ENCODE assay signal across 10 cellular contexts in the genomic region with DNA sequence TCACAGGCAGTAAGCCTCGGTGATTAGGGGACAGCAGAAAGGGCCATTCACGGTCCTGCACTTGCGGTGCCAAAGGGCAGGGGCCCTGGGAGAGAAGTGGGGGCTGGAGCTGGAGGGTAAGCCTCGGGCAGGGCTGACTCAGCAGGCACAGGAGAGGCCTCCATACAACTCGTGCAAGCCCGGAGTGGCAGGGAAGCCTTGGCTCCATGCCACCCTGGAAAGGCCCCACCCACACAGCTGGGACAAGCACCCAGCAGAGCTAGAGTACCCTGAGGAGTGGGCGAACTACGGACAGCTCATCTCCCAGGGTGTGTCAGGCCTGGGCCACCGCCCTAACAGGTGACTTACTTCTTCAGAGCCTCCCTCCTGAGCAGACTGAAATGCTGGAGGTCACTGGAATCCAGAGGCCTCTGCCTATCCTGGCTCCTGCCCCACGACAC. TPM values are rescaled to one million over a fixed set of nuclear protein-coding genes. Genes with fewer than 3 reads are reported as not detected.
DNase-seq lines count a peak whose midpoint lies in the region; ATAC-seq and TF ChIP-seq lines count a peak whose summit lies in the region.
"Had no signal": no experiment of that assay in that cellular context is flagged by ENCODE, and none has a peak within 500 bp of the region (broad histone marks: within the 10 kb centered on the region; RNA-seq: fewer than 3 reads in every experiment).

No MANE protein-coding gene starts in this region.

- no peak overlapping the region for H3K27ac Mint-ChIP-seq in activated CD4-positive, alpha-beta memory T cell treated with anti-CD3 and anti-CD28 coated beads for 36 hours
- H3K27ac Mint-ChIP-seq in activated CD4-positive, alpha-beta memory T cell treated with anti-CD3 and anti-CD28 coated beads, Interleukin-2, amount 10 ng/mL, durations not matched to agents 7 days and 5 days, result no peak overlapping the region
- H3K27ac Mint-ChIP-seq in progenitor cell of endocrine pancreas, result no peak overlapping the region
- H3K27ac Mint-ChIP-seq: activated CD8-positive, alpha-beta T cell treated with anti-CD3 and anti-CD28 coated beads for 36 hours; endodermal cell had no signal

- peaks cover 4% of the 10 kb centered on the region for H3K27me3 Mint-ChIP-seq in activated CD4-positive, alpha-beta memory T cell treated with anti-CD3 and anti-CD28 coated beads for 36 hours
- peaks cover 9% of the 10 kb centered on the region for H3K27me3 Mint-ChIP-seq in activated CD4-positive, alpha-beta memory T cell treated with anti-CD3 and anti-CD28 coated beads, Interleukin-2, amount 10 ng/mL, durations not matched to agents 7 days and 5 days
- H3K27me3 Mint-ChIP-seq in progenitor cell of endocrine pancreas, result peaks cover 33% of the 10 kb centered on the region

- H3K4me3 ChIP-seq in adrenal gland, result no peak overlapping the region
- no peak overlapping the region for H3K4me3 ChIP-seq in kidney epithelial cell (ENCODE audit: low read depth, low read length)
- no peak overlapping the region for H3K4me3 ChIP-seq in upper lobe of right lung

- peak overlapping the region in 1 of 5 donors; percentile 40 for H3K27ac ChIP-seq in adrenal gland
- H3K27ac ChIP-seq in upper lobe of right lung, result no peak overlapping the region

- no peaks in the 10 kb centered on the region for H3K36me3 Mint-ChIP-seq in activated CD4-positive, alpha-beta memory T cell treated with anti-CD3 and anti-CD28 coated beads for 36 hours
- no peaks in the 10 kb centered on the region for H3K36me3 Mint-ChIP-seq in activated CD4-positive, alpha-beta memory T cell treated with anti-CD3 and anti-CD28 coated beads, Interleukin-2, amount 10 ng/mL, durations not matched to agents 7 days and 5 days (ENCODE audit: low read depth)
- H3K36me3 Mint-ChIP-seq in progenitor cell of endocrine pancreas (ENCODE audit: insufficient read depth), result no peaks in the 10 kb centered on the region

- POLR2A ChIA-PET in activated CD4-positive, alpha-beta memory T cell treated with anti-CD3 and anti-CD28 coated beads for 36 hours (lab: Charles Lee), result interaction anchor here (0.7 kb wide), 1 partner anchor 434 kb away, joined by 3 read pairs; no protein-coding TSS in a partner anchor
- POLR2A ChIA-PET in activated CD4-positive, alpha-beta memory T cell treated with anti-CD3 and anti-CD28 coated beads, Interleukin-2, amount 10 ng/mL, durations not matched to agents 7 days and 5 days (lab: Charles Lee), result no interaction called here

- WGBS in adrenal gland, 4 donors, result 53 to 70% (median 54%) methylated on average over 2 to 10 of the region's 10 CpGs

- TF ChIP-seq CTCF in adrenal gland (IDR thresholded peaks at IDR 0.05), result no peak
- no peak for TF ChIP-seq CTCF in kidney epithelial cell (IDR thresholded peaks at IDR 0.05; ENCODE audit: insufficient read depth, low read length, poor library complexity, severe bottlenecking)
- no peak for TF ChIP-seq CTCF in upper lobe of right lung (IDR thresholded peaks at IDR 0.05)
- no peak for TF ChIP-seq CTCF in progenitor cell of endocrine pancreas (IDR thresholded peaks at IDR 0.05; ENCODE audit: unreplicated experiment)

- H3K36me3 ChIP-seq in adrenal gland (replicated peaks in 1 of 2) (no peaks in the 10 kb centered on the region), kidney epithelial cell (ENCODE audit: control insufficient read depth, insufficient read depth, low read length) (no peaks in the 10 kb centered on the region), upper lobe of right lung (no peaks in the 10 kb centered on the region)

- intact Hi-C loops in activated CD4-positive, alpha-beta memory T cell treated with anti-CD3 and anti-CD28 coated beads for 36 hours (cut with micrococcal nuclease), result no loop called here
- intact Hi-C loops in adrenal gland (cut with DNase I), result no loop called here
- intact Hi-C loops in upper lobe of right lung (cut with DNase I), result no loop called here

- no peaks in the 10 kb centered on the region for H3K4me1 ChIP-seq in adrenal gland (replicated peaks in 1 of 2)
- peaks cover 5% of the 10 kb centered on the region for H3K4me1 ChIP-seq in upper lobe of right lung

- DNase-seq in activated CD4-positive, alpha-beta memory T cell treated with anti-CD3 and anti-CD28 coated beads for 36 hours, result peak; percentile 26
- DNase-seq in activated CD4-positive, alpha-beta memory T cell treated with anti-CD3 and anti-CD28 coated beads, Interleukin-2, amount 10 ng/mL, durations not matched to agents 7 days and 5 days, result no peak
- peak; percentile 58 to 81 (median 74) for DNase-seq in adrenal gland
- peak; percentile 34 for DNase-seq in kidney epithelial cell (ENCODE audit: low read depth)
- peak; percentile 69 for DNase-seq in upper lobe of right lung
- DNase-seq in activated T-cell treated with anti-CD3 and anti-CD28 coated beads for 4 hours, result no peak
- no peak for DNase-seq in progenitor cell of endocrine pancreas (ENCODE audit: low spot score, unreplicated experiment)
- no peak for DNase-seq in SHP77 treated with DMSO at 0.1 percent for 48 hours (lab: John Stamatoyannopoulos, UW)
- DNase-seq: activated CD8-positive, alpha-beta T cell treated with anti-CD3 and anti-CD28 coated beads for 36 hours; endodermal cell had no signal

- H3K27me3 ChIP-seq in adrenal gland (no peaks in the 10 kb centered on the region), kidney epithelial cell (ENCODE audit: control insufficient read depth, insufficient read depth, low read length) (no peaks in the 10 kb centered on the region), upper lobe of right lung (no peaks in the 10 kb centered on the region)

- H3K9me3 Mint-ChIP-seq in activated CD4-positive, alpha-beta memory T cell treated with anti-CD3 and anti-CD28 coated beads for 36 hours, result no peaks in the 10 kb centered on the region
- no peaks in the 10 kb centered on the region for H3K9me3 Mint-ChIP-seq in activated CD4-positive, alpha-beta memory T cell treated with anti-CD3 and anti-CD28 coated beads, Interleukin-2, amount 10 ng/mL, durations not matched to agents 7 days and 5 days
- H3K9me3 Mint-ChIP-seq in progenitor cell of endocrine pancreas (ENCODE audit: low read depth), result no peaks in the 10 kb centered on the region
- H3K9me3 Mint-ChIP-seq: activated CD8-positive, alpha-beta T cell treated with anti-CD3 and anti-CD28 coated beads for 36 hours; endodermal cell had no signal

- CTCF ChIA-PET in activated CD4-positive, alpha-beta memory T cell treated with anti-CD3 and anti-CD28 coated beads for 36 hours (lab: Charles Lee), result no interaction called here
- CTCF ChIA-PET in activated CD4-positive, alpha-beta memory T cell treated with anti-CD3 and anti-CD28 coated beads, Interleukin-2, amount 10 ng/mL, durations not matched to agents 7 days and 5 days (lab: Charles Lee), result no interaction called here

- H3K9me3 ChIP-seq in adrenal gland (replicated peaks in 1 of 3) (no peaks in the 10 kb centered on the region), upper lobe of right lung (no peaks in the 10 kb centered on the region)

- no peak for TF ChIP-seq POLR2A in adrenal gland (IDR thresholded peaks at IDR 0.05)

- peak; percentile 48 for ATAC-seq in upper lobe of right lung
- ATAC-seq: activated CD8-positive, alpha-beta T cell treated with anti-CD3 and anti-CD28 coated beads for 36 hours had no signal

- no peak overlapping the region for H3K4me3 Mint-ChIP-seq in activated CD4-positive, alpha-beta memory T cell treated with anti-CD3 and anti-CD28 coated beads for 36 hours
- no peak overlapping the region for H3K4me3 Mint-ChIP-seq in activated CD4-positive, alpha-beta memory T cell treated with anti-CD3 and anti-CD28 coated beads, Interleukin-2, amount 10 ng/mL, durations not matched to agents 7 days and 5 days
- H3K4me3 Mint-ChIP-seq in progenitor cell of endocrine pancreas (ENCODE audit: low read depth), result no peak overlapping the region
- H3K4me3 Mint-ChIP-seq: activated CD8-positive, alpha-beta T cell treated with anti-CD3 and anti-CD28 coated beads for 36 hours; endodermal cell had no signal

- no peaks in the 10 kb centered on the region for H3K4me1 Mint-ChIP-seq in activated CD4-positive, alpha-beta memory T cell treated with anti-CD3 and anti-CD28 coated beads for 36 hours (ENCODE audit: low read depth)
- H3K4me1 Mint-ChIP-seq in activated CD4-positive, alpha-beta memory T cell treated with anti-CD3 and anti-CD28 coated beads, Interleukin-2, amount 10 ng/mL, durations not matched to agents 7 days and 5 days, result no peaks in the 10 kb centered on the region
- no peaks in the 10 kb centered on the region for H3K4me1 Mint-ChIP-seq in progenitor cell of endocrine pancreas (ENCODE audit: low read depth)

RNA-seq across cellular contexts. Expression of gene CAMK2A, which starts 5.6 kb away (rescaled TPM):
- total RNA-seq in activated CD4-positive, alpha-beta memory T cell treated with anti-CD3 and anti-CD28 coated beads for 36 hours, result not detected
- total RNA-seq in activated CD4-positive, alpha-beta memory T cell treated with anti-CD3 and anti-CD28 coated beads, Interleukin-2, amount 10 ng/mL, durations not matched to agents 7 days and 5 days, result not detected
- total RNA-seq in adrenal gland (1 to 10 TPM in 1 of 8 donors, under 1 TPM in 4, not detected in 3; 0.23 to 1.3 (median 0.74) TPM), kidney epithelial cell (not detected in 2 replicates), upper lobe of right lung (1.5 TPM), progenitor cell of endocrine pancreas (not detected in 2 replicates)
- polyA plus RNA-seq in adrenal gland, result under 1 TPM; 0.51 to 0.79 (median 0.64) TPM
- total RNA-seq: activated CD8-positive, alpha-beta T cell treated with anti-CD3 and anti-CD28 coated beads for 36 hours had no signal

RNA-seq across cellular contexts. Expression of gene ARSI, which starts 7.5 kb away (rescaled TPM):
- total RNA-seq in activated CD4-positive, alpha-beta memory T cell treated with anti-CD3 and anti-CD28 coated beads for 36 hours, result not detected
- total RNA-seq in activated CD4-positive, alpha-beta memory T cell treated with anti-CD3 and anti-CD28 coated beads, Interleukin-2, amount 10 ng/mL, durations not matched to agents 7 days and 5 days, result not detected
- total RNA-seq in adrenal gland (under 1 TPM in 7 of 8 donors, not detected in 1; 0.12 to 0.96 (median 0.44) TPM), kidney epithelial cell (2.4 TPM in 2 replicates), upper lobe of right lung (4.0 TPM), progenitor cell of endocrine pancreas (0.24 TPM in 1 of 2 replicates, not detected in the other)
- under 1 TPM in 2 of 3 donors, not detected in 1; 0.13 to 0.27 TPM for polyA plus RNA-seq in adrenal gland
- total RNA-seq: activated CD8-positive, alpha-beta T cell treated with anti-CD3 and anti-CD28 coated beads for 36 hours had no signal

Comparison
In these comparisons a context has a peak if more than half of its experiments do, and no peak if none do; other contexts are left out.
1. DNase-seq: peak in activated CD4-positive, alpha-beta memory T cell treated with anti-CD3 and anti-CD28 coated beads for 36 hours (single experiment), adrenal gland (7 of 7), kidney epithelial cell (single experiment) and upper lobe of right lung (single experiment); none in activated CD4-positive, alpha-beta memory T cell treated with anti-CD3 and anti-CD28 coated beads, Interleukin-2, amount 10 ng/mL, durations not matched to agents 7 days and 5 days (single experiment), activated T-cell treated with anti-CD3 and anti-CD28 coated beads for 4 hours (single experiment), progenitor cell of endocrine pancreas (single experiment) and SHP77 treated with DMSO at 0.1 percent for 48 hours (single experiment).